In genomic region chr20:24479595-24479994, GRCh38 we compare ENCODE assay signal across 26 cellular contexts. TPM values are rescaled to one million over a fixed set of nuclear protein-coding genes. Genes with fewer than 3 reads are reported as not detected.
"Had no signal": no experiment of that assay in that cellular context is flagged by ENCODE, and none has a peak within 500 bp of the region (broad histone marks: within the 10 kb centered on the region; RNA-seq: fewer than 3 reads in every experiment).

No MANE protein-coding gene starts in this region.

- H3K36me3 ChIP-seq: cardiac muscle cell, esophagus muscularis mucosa, sigmoid colon, uterus had no signal

- H3K4me2 ChIP-seq: hepatocyte had no signal

- H3K9me3 Mint-ChIP-seq: activated CD4-positive, alpha-beta T cell treated with anti-CD3 and anti-CD28 coated beads, Interleukin-2, amount 10 ng/mL, durations not matched to agents 7 days and 5 days; activated CD8-positive, alpha-beta T cell treated with anti-CD3 and anti-CD28 coated beads for 36 hours; activated naive CD4-positive, alpha-beta T cell treated with anti-CD3 and anti-CD28 coated beads, Interleukin-2, amount 10 ng/mL, durations not matched to agents 7 days and 5 days; memory B cell; stimulated activated naive B cell treated with anti-CD40 and anti-IgM and Interleukin-4, amounts not matched to agents 10 μg/mL and 1 μg/mL and 100 μg/mL, for 72 hours had no signal

- H2AFZ ChIP-seq: hepatocyte had no signal

- ATAC-seq: activated CD8-positive, alpha-beta memory T cell treated with anti-CD3 and anti-CD28 coated beads, Interleukin-2, amount 10 ng/mL, durations not matched to agents 7 days and 5 days; activated CD8-positive, alpha-beta T cell treated with anti-CD3 and anti-CD28 coated beads for 36 hours; body of pancreas; left colon; stimulated activated naive B cell treated with anti-CD40 and anti-IgM and Interleukin-4, amounts not matched to agents 10 μg/mL and 1 μg/mL and 100 μg/mL, for 72 hours had no signal

- H3K4me3 ChIP-seq: body of pancreas, cardiac muscle cell, esophagus muscularis mucosa, hepatocyte, sigmoid colon, testis, uterus had no signal

- H3K4me1 ChIP-seq: body of pancreas, sigmoid colon, testis, uterus had no signal

- H3K4me1 Mint-ChIP-seq: activated CD4-positive, alpha-beta T cell treated with anti-CD3 and anti-CD28 coated beads, Interleukin-2, amount 10 ng/mL, durations not matched to agents 7 days and 5 days; activated CD8-positive, alpha-beta memory T cell treated with anti-CD3 and anti-CD28 coated beads, Interleukin-2, amount 10 ng/mL, durations not matched to agents 7 days and 5 days; activated naive CD4-positive, alpha-beta T cell treated with anti-CD3 and anti-CD28 coated beads, Interleukin-2, amount 10 ng/mL, durations not matched to agents 7 days and 5 days; memory B cell; stimulated activated naive B cell treated with anti-CD40 and anti-IgM and Interleukin-4, amounts not matched to agents 10 μg/mL and 1 μg/mL and 100 μg/mL, for 72 hours had no signal

- H3K79me2 ChIP-seq: hepatocyte had no signal

- H3K4me3 Mint-ChIP-seq: activated CD4-positive, alpha-beta T cell treated with anti-CD3 and anti-CD28 coated beads, Interleukin-2, amount 10 ng/mL, durations not matched to agents 7 days and 5 days; activated CD8-positive, alpha-beta memory T cell treated with anti-CD3 and anti-CD28 coated beads, Interleukin-2, amount 10 ng/mL, durations not matched to agents 7 days and 5 days; activated CD8-positive, alpha-beta T cell treated with anti-CD3 and anti-CD28 coated beads for 36 hours; activated naive CD4-positive, alpha-beta T cell treated with anti-CD3 and anti-CD28 coated beads, Interleukin-2, amount 10 ng/mL, durations not matched to agents 7 days and 5 days; memory B cell; stimulated activated naive B cell treated with anti-CD40 and anti-IgM and Interleukin-4, amounts not matched to agents 10 μg/mL and 1 μg/mL and 100 μg/mL, for 72 hours had no signal

- H3K27ac Mint-ChIP-seq: activated CD4-positive, alpha-beta T cell treated with anti-CD3 and anti-CD28 coated beads, Interleukin-2, amount 10 ng/mL, durations not matched to agents 7 days and 5 days; activated CD8-positive, alpha-beta memory T cell treated with anti-CD3 and anti-CD28 coated beads, Interleukin-2, amount 10 ng/mL, durations not matched to agents 7 days and 5 days; activated CD8-positive, alpha-beta T cell treated with anti-CD3 and anti-CD28 coated beads for 36 hours; activated naive CD4-positive, alpha-beta T cell treated with anti-CD3 and anti-CD28 coated beads, Interleukin-2, amount 10 ng/mL, durations not matched to agents 7 days and 5 days; memory B cell; stimulated activated naive B cell treated with anti-CD40 and anti-IgM and Interleukin-4, amounts not matched to agents 10 μg/mL and 1 μg/mL and 100 μg/mL, for 72 hours had no signal

- H3K27ac ChIP-seq: body of pancreas, cardiac muscle cell, esophagus muscularis mucosa, hepatocyte, sigmoid colon, testis, uterus had no signal

- DNase-seq: activated CD4-positive, alpha-beta T cell treated with anti-CD3 and anti-CD28 coated beads, Interleukin-2, amount 10 ng/mL, durations not matched to agents 7 days and 5 days; activated CD4-positive, CD25-positive, alpha-beta regulatory T cell treated with anti-CD3 and anti-CD28 coated beads, Interleukin-2, amount 50 U/mL, for 72 hours; activated CD8-positive, alpha-beta memory T cell treated with anti-CD3 and anti-CD28 coated beads, Interleukin-2, amount 10 ng/mL, durations not matched to agents 7 days and 5 days; activated CD8-positive, alpha-beta T cell treated with anti-CD3 and anti-CD28 coated beads for 36 hours; activated effector memory CD4-positive, alpha-beta T cell treated with anti-CD3 and anti-CD28 coated beads, Interleukin-2, amount 50 U/mL, for 16 hours; activated naive CD4-positive, alpha-beta T cell treated with anti-CD3 and anti-CD28 coated beads, Interleukin-2, amount 10 ng/mL, durations not matched to agents 7 days and 5 days; activated T-cell treated with anti-CD3 and anti-CD28 coated beads for 4 hours; body of pancreas; effector memory CD4-positive, alpha-beta T cell; glutamatergic neuron; left colon; posterior cingulate gyrus; stimulated activated CD4-positive, alpha-beta T cell treated with anti-CD3 and anti-CD28 coated beads, Interleukin-2, amount 100 ng/mL, for 48 hours; stimulated activated CD8-positive, alpha-beta memory T cell treated with anti-CD3 and anti-CD28 coated beads, Interleukin-4, amount 100 ng/mL, for 48 hours; stimulated activated naive B cell treated with anti-CD40 and anti-IgM and Interleukin-4, amounts not matched to agents 10 μg/mL and 1 μg/mL and 100 μg/mL, for 72 hours; testis; trophoblast cell; uterus had no signal

- H3K27me3 ChIP-seq: body of pancreas, cardiac muscle cell, hepatocyte, testis, uterus had no signal

- H3K36me3 Mint-ChIP-seq: activated CD8-positive, alpha-beta memory T cell treated with anti-CD3 and anti-CD28 coated beads, Interleukin-2, amount 10 ng/mL, durations not matched to agents 7 days and 5 days; activated naive CD4-positive, alpha-beta T cell treated with anti-CD3 and anti-CD28 coated beads, Interleukin-2, amount 10 ng/mL, durations not matched to agents 7 days and 5 days; memory B cell; stimulated activated naive B cell treated with anti-CD40 and anti-IgM and Interleukin-4, amounts not matched to agents 10 μg/mL and 1 μg/mL and 100 μg/mL, for 72 hours had no signal

- H3K9me3 ChIP-seq: body of pancreas, esophagus muscularis mucosa, sigmoid colon, testis, uterus had no signal

RNA-seq across cellular contexts. Expression of gene SYNDIG1, which starts 10.2 kb away (rescaled TPM):
- total RNA-seq: activated CD4-positive, alpha-beta T cell treated with anti-CD3 and anti-CD28 coated beads, Interleukin-2, amount 10 ng/mL, durations not matched to agents 7 days and 5 days; activated CD8-positive, alpha-beta memory T cell treated with anti-CD3 and anti-CD28 coated beads, Interleukin-2, amount 10 ng/mL, durations not matched to agents 7 days and 5 days; activated CD8-positive, alpha-beta T cell treated with anti-CD3 and anti-CD28 coated beads for 36 hours; dermis microvascular lymphatic vessel endothelial cell; esophagus muscularis mucosa; mononuclear cell; T-helper 2 cell treated with Interferon-gamma antibody and Interleukin-4, amounts not matched to agents 100 ng/mL and 5 ng/mL, for 36 hours had no signal
